10 cellular contexts compared by ENCODE assay signal in the genomic region with DNA sequence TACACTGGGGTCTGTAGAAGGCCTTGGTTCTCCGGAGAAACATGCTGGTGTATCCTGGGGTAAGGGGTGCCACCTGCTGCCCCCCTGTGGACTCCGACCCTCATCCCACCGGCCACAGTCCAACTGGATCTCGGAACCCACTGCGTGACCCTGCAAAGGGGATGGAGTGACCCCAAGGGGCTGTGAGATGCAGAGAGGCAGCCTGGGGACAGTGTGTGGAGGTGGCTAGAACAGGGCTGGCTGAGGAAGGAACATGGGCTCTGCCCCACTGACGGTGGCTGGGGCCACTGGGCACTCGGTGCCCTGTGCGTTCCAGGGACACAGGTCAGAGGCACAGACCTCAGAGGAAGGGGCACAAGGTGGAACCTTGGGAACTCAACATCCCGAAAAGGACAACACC. TPM values are rescaled to one million over a fixed set of nuclear protein-coding genes. Genes with fewer than 3 reads are reported as not detected.
DNase-seq lines count a peak whose midpoint lies in the region; ATAC-seq, FAIRE-seq and TF ChIP-seq lines count a peak whose summit lies in the region.
"Had no signal": no experiment of that assay in that cellular context is flagged by ENCODE, and none has a peak within 500 bp of the region (broad histone marks: within the 10 kb centered on the region; RNA-seq: fewer than 3 reads in every experiment).

No MANE protein-coding gene starts in this region.

- 55 to 78% (median 64%) methylated on average over 9 of the region's 9 CpGs for WGBS in psoas muscle, 3 donors

- no peaks in the 10 kb centered on the region for H4K20me1 ChIP-seq in endothelial cell of umbilical vein (replicated peaks; ENCODE audit: control insufficient read depth, extremely low read depth, insufficient read depth, low read length)

- H3K27me3 Mint-ChIP-seq in CD8-positive, alpha-beta T cell (ENCODE audit: low read depth), result no peaks in the 10 kb centered on the region

- POLR2A ChIA-PET in CD8-positive, alpha-beta T cell (lab: Charles Lee), result no interaction called here
- POLR2A ChIA-PET in endothelial cell of umbilical vein (lab: Charles Lee), result no interaction called here

- no peaks in the 10 kb centered on the region for H3K9me1 ChIP-seq in endothelial cell of umbilical vein (replicated peaks; ENCODE audit: control insufficient read depth, extremely low read depth, insufficient read depth, low read length)

- TF ChIP-seq POLR2A in endothelial cell of umbilical vein (IDR thresholded peaks at IDR 0.05; ENCODE audit: low read depth, low read length), result no peak

- no peaks in the 10 kb centered on the region for H3K27me3 ChIP-seq in CD8-positive, alpha-beta T cell (ENCODE audit: insufficient read depth, low read length)
- H3K27me3 ChIP-seq in endothelial cell of umbilical vein (ENCODE audit: control insufficient read depth in 2 of 2, insufficient read depth in 2 of 2, low read length in 2 of 2), result no peaks in the 10 kb centered on the region
- no peaks in the 10 kb centered on the region for H3K27me3 ChIP-seq in psoas muscle (ENCODE audit: insufficient read depth in 3 of 3, low read length in 2 of 3)

- no peak overlapping the region for H3K4me3 ChIP-seq in CD8-positive, alpha-beta T cell (ENCODE audit: low read depth, low read length)
- H3K4me3 ChIP-seq in SK-N-MC (peak overlapping the region; percentile 90), endothelial cell of umbilical vein (replicated peaks in 1 of 3; ENCODE audit: insufficient read depth in 1 of 3, low read depth in 1 of 3, low read length in 3 of 3) (no peak overlapping the region), psoas muscle (peak overlapping the region; percentile 71)

- peaks cover 32% of the 10 kb centered on the region for H3K4me1 ChIP-seq in CD8-positive, alpha-beta T cell (ENCODE audit: insufficient read depth, low read length)
- peaks cover 19% of the 10 kb centered on the region for H3K4me1 ChIP-seq in endothelial cell of umbilical vein (ENCODE audit: control insufficient read depth, extremely low read depth, insufficient read depth, low read length)
- H3K4me1 ChIP-seq in psoas muscle, result peaks cover 63% of the 10 kb centered on the region

- H3K36me3 ChIP-seq in CD8-positive, alpha-beta T cell (ENCODE audit: insufficient read depth, low read length), result no peaks in the 10 kb centered on the region
- H3K36me3 ChIP-seq in SK-N-MC (ENCODE audit: insufficient read depth, low read length), result peaks cover 7% of the 10 kb centered on the region; the same call in 1 of the 2 replicates
- H3K36me3 ChIP-seq in endothelial cell of umbilical vein (ENCODE audit: control insufficient read depth in 2 of 2, extremely low read depth in 1 of 2, insufficient read depth in 2 of 2, low read length in 2 of 2), result no peaks in the 10 kb centered on the region
- H3K36me3 ChIP-seq in psoas muscle (ENCODE audit: insufficient read depth in 1 of 2, low read depth in 1 of 2), result no peaks in the 10 kb centered on the region

- no peak for ATAC-seq in CD8-positive, alpha-beta T cell
- no peak for ATAC-seq in psoas muscle

- dilution Hi-C loops in endothelial cell of umbilical vein (cut with MboI; ENCODE audit: extremely low pct_ligation_motif_present, low sequenced_read_pairs), result no loop called here

- peak overlapping the region; percentile 74 for H3K4me3 Mint-ChIP-seq in CD8-positive, alpha-beta T cell

- no peak for FAIRE-seq in endothelial cell of umbilical vein (lab: Jason Lieb, UNC)

- intact Hi-C loops in CD8-positive, alpha-beta T cell (cut with DNase I, micrococcal nuclease), result loop anchor here in 1 of 2 experiments (5.0 kb wide), 1 partner anchor 135 kb away; no protein-coding TSS in a partner anchor
- intact Hi-C loops in endothelial cell of umbilical vein (cut with micrococcal nuclease) (loop anchor here (5.0 kb wide), 1 partner anchor 1650 kb away; no protein-coding TSS in a partner anchor), psoas muscle (cut with DNase I) (no loop called here)

- no peaks in the 10 kb centered on the region for H3K9me3 Mint-ChIP-seq in CD8-positive, alpha-beta T cell

- H3K27ac Mint-ChIP-seq in CD8-positive, alpha-beta T cell, result peak overlapping the region; percentile 52

- H3K79me2 ChIP-seq in endothelial cell of umbilical vein (ENCODE audit: control insufficient read depth, insufficient read depth, low read length), result peaks cover 68% of the 10 kb centered on the region

- no peaks in the 10 kb centered on the region for H3K36me3 Mint-ChIP-seq in CD8-positive, alpha-beta T cell

- no peaks in the 10 kb centered on the region for H3K9me3 ChIP-seq in CD8-positive, alpha-beta T cell (ENCODE audit: low read length)
- H3K9me3 ChIP-seq in SK-N-MC (ENCODE audit: low read depth, low read length), result no peaks in the 10 kb centered on the region
- H3K9me3 ChIP-seq in endothelial cell of umbilical vein (replicated peaks; ENCODE audit: control insufficient read depth, insufficient read depth, low read length), result no peaks in the 10 kb centered on the region
- no peaks in the 10 kb centered on the region for H3K9me3 ChIP-seq in psoas muscle

- no peak for TF ChIP-seq CTCF in CD8-positive, alpha-beta T cell (IDR thresholded peaks at IDR 0.05)
- TF ChIP-seq CTCF in endothelial cell of umbilical vein (IDR thresholded peaks at IDR 0.05; ENCODE audit: extremely low read depth in 1 of 2, insufficient read depth in 1 of 2, low read depth in 1 of 2, low read length in 2 of 2) (no peak), psoas muscle (IDR thresholded peaks at IDR 0.05) (no peak)

- CTCF ChIA-PET in CD8-positive, alpha-beta T cell (lab: Charles Lee), result interaction anchor here (6.0 to 7.2 kb wide), 2 partner anchors 29 kb away, joined by 47 to 103 read pairs; no protein-coding TSS in a partner anchor
- CTCF ChIA-PET in endothelial cell of umbilical vein (lab: Charles Lee), result interaction anchor here (2.1 to 3.6 kb wide), 4 partner anchors 26 to 125 kb away, joined by 7 to 44 read pairs (median 14); partner anchors contain the start of gene TMEM250

- H3K4me2 ChIP-seq in endothelial cell of umbilical vein (ENCODE audit: insufficient read depth, low read length), result peak overlapping the region; percentile 86

- peaks cover 30% of the 10 kb centered on the region for H3K4me1 Mint-ChIP-seq in CD8-positive, alpha-beta T cell (ENCODE audit: low read depth)

- no TSS peak for BruUV-seq in endothelial cell of umbilical vein (replicated peaks; lab: Mats Ljungman, UMichigan)

- H2AFZ ChIP-seq in endothelial cell of umbilical vein (ENCODE audit: low read depth, low read length), result no peak overlapping the region

- H3K9ac ChIP-seq in SK-N-MC (ENCODE audit: insufficient read length), result peak overlapping the region; percentile 90
- no peak overlapping the region for H3K9ac ChIP-seq in endothelial cell of umbilical vein (replicated peaks; ENCODE audit: extremely low read depth, insufficient read depth, low read length)

- DNase-seq in CD8-positive, alpha-beta T cell, result peak in 1 of 7 experiments; percentile 8
- DNase-seq in SK-N-MC (ENCODE audit: low read depth, low spot score) (no peak), endothelial cell of umbilical vein (ENCODE audit: low read depth, low spot score) (no peak), psoas muscle (peak; percentile 11 to 44), NCI-H1694 (lab: John Stamatoyannopoulos, UW) (no peak), cerebellar nuclear complex (lab: John Stamatoyannopoulos, UW) (no peak), DMS53 (lab: John Stamatoyannopoulos, UW) (no peak), COR-L47 (lab: John Stamatoyannopoulos, UW) (no peak)
- DNase-seq: NCI-H1092 treated with DMSO at 0.1 percent for 48 hours, SHP77 treated with DMSO at 0.1 percent for 48 hours had no signal

- H3K27ac ChIP-seq in CD8-positive, alpha-beta T cell (ENCODE audit: low read depth, low read length), result no peak overlapping the region
- H3K27ac ChIP-seq in SK-N-MC, result peak overlapping the region; percentile 66; the same call in 1 of the 2 replicates
- no peak overlapping the region for H3K27ac ChIP-seq in endothelial cell of umbilical vein (ENCODE audit: insufficient read depth, low read depth, low read length)
- H3K27ac ChIP-seq in psoas muscle, result peak overlapping the region; percentile 93

TF ChIP-seq in endothelial cell of umbilical vein, 7 proteins besides CTCF, POLR2A, EP300 and RAD21:
- no peak for TF ChIP-seq FOS (IDR thresholded peaks at IDR 0.05; ENCODE audit: borderline replicate concordance, insufficient read depth, low read length)
- no peak for TF ChIP-seq GATA2 (IDR thresholded peaks at IDR 0.05; ENCODE audit: insufficient read depth, insufficient read length, low read depth, low read length)
- TF ChIP-seq JUN (IDR thresholded peaks at IDR 0.05; ENCODE audit: borderline replicate concordance, insufficient read depth, insufficient read length, low read depth), result no peak
- TF ChIP-seq POLR2AphosphoS5 (IDR thresholded peaks at IDR 0.05; ENCODE audit: insufficient read depth, low read depth, low read length), result no peak
- TF ChIP-seq EZH2 (IDR thresholded peaks at IDR 0.05; ENCODE audit: borderline replicate concordance, low read depth, low read length, severe bottlenecking), result no peak

RNA-seq across cellular contexts. Expression of gene NACC2, which starts 2.3 kb away (rescaled TPM):
- total RNA-seq in CD8-positive, alpha-beta T cell, result 1 to 10 TPM; 1.7 to 1.8 TPM
- total RNA-seq in endothelial cell of umbilical vein (25.1 and 27.1 TPM in 2 replicates), psoas muscle (10 to 100 TPM; 18.4 to 33.5 (median 28.0) TPM)
- polyA plus RNA-seq in endothelial cell of umbilical vein (15.7 and 15.8 TPM in 2 replicates), psoas muscle (10 to 100 TPM in 2 of 3 donors, 1 to 10 TPM in 1; 8.5 to 14.0 (median 10.4) TPM)
- 8.5 and 10.4 TPM in 2 replicates for polyA plus RNA-seq in endothelial cell of umbilical vein (2011; cell fraction: cytosol; rRNA removed)
- 21.2 and 22.4 TPM in 2 replicates for polyA plus RNA-seq in endothelial cell of umbilical vein (2011; cell fraction: nucleus; rRNA removed)
- polyA plus RNA-seq in endothelial cell of umbilical vein (2012), result 13.0 and 16.4 TPM in 2 replicates
- 11.2 and 14.3 TPM in 2 replicates for polyA minus RNA-seq in endothelial cell of umbilical vein
- polyA minus RNA-seq in endothelial cell of umbilical vein (2011; cell fraction: cytosol; rRNA and poly(A)+ RNA removed), result 19.5 TPM
- 9.0 and 16.8 TPM in 2 replicates for polyA minus RNA-seq in endothelial cell of umbilical vein (2011; cell fraction: nucleus; rRNA and poly(A)+ RNA removed)

RNA-seq across cellular contexts. Expression of gene TMEM250, which starts 25.9 kb away (rescaled TPM):
- total RNA-seq in CD8-positive, alpha-beta T cell, result 1 to 10 TPM; 7.6 to 7.7 TPM
- total RNA-seq in endothelial cell of umbilical vein (47.4 and 49.9 TPM in 2 replicates), psoas muscle (10 to 100 TPM; 17.3 to 27.8 (median 22.5) TPM)
- polyA plus RNA-seq in endothelial cell of umbilical vein (24.9 and 29.7 TPM in 2 replicates), psoas muscle (10 to 100 TPM; 28.8 to 49.5 (median 41.3) TPM)
- 18.2 and 24.1 TPM in 2 replicates for polyA plus RNA-seq in endothelial cell of umbilical vein (2011; cell fraction: cytosol; rRNA removed)
- 12.5 and 13.0 TPM in 2 replicates for polyA plus RNA-seq in endothelial cell of umbilical vein (2011; cell fraction: nucleus; rRNA removed)
- 31.3 and 35.0 TPM in 2 replicates for polyA plus RNA-seq in endothelial cell of umbilical vein (2012)
- polyA minus RNA-seq in endothelial cell of umbilical vein, result 16.7 and 21.1 TPM in 2 replicates
- 60.3 TPM for polyA minus RNA-seq in endothelial cell of umbilical vein (2011; cell fraction: cytosol; rRNA and poly(A)+ RNA removed)
- 7.1 and 13.8 TPM in 2 replicates for polyA minus RNA-seq in endothelial cell of umbilical vein (2011; cell fraction: nucleus; rRNA and poly(A)+ RNA removed)

Comparison
In these comparisons a context has a peak if more than half of its experiments do, and no peak if none do; other contexts are left out.
1. DNase-seq: peak in psoas muscle (2 of 2); none in SK-N-MC (single experiment), endothelial cell of umbilical vein (single experiment), NCI-H1694 (single experiment), cerebellar nuclear complex (0 of 2), DMS53 (single experiment) and COR-L47 (single experiment).
2. H3K27ac ChIP-seq: peak in SK-N-MC (single experiment) and psoas muscle (single experiment); none in CD8-positive, alpha-beta T cell (single experiment) and endothelial cell of umbilical vein (single experiment).
3. H3K4me3 ChIP-seq: peak in SK-N-MC (single experiment) and psoas muscle (single experiment); none in CD8-positive, alpha-beta T cell (single experiment) and endothelial cell of umbilical vein (0 of 3).